2 cellular contexts compared by ENCODE assay signal in genomic region chr5:159435855-159436254, GRCh38.
TF ChIP-seq lines count a peak whose summit lies in the region.

No MANE protein-coding gene starts in this region.

TF ChIP-seq in HEK293, 187 proteins besides CTCF, POLR2A, EP300 and RAD21 (continued from another document):
- TF ChIP-seq ATF2 (tag by site-specific recombination; IDR thresholded peaks at IDR 0.05; ENCODE audit: low read depth), result peak; percentile 19; the same call in 1 of the 2 replicates
- no peak for TF ChIP-seq ZNF837 (tag by site-specific recombination; IDR thresholded peaks at IDR 0.05)
- TF ChIP-seq ZFHX2 (tag by site-specific recombination; conservative IDR thresholded peaks at IDR 0.05), result no peak
- TF ChIP-seq, protein P1, sequence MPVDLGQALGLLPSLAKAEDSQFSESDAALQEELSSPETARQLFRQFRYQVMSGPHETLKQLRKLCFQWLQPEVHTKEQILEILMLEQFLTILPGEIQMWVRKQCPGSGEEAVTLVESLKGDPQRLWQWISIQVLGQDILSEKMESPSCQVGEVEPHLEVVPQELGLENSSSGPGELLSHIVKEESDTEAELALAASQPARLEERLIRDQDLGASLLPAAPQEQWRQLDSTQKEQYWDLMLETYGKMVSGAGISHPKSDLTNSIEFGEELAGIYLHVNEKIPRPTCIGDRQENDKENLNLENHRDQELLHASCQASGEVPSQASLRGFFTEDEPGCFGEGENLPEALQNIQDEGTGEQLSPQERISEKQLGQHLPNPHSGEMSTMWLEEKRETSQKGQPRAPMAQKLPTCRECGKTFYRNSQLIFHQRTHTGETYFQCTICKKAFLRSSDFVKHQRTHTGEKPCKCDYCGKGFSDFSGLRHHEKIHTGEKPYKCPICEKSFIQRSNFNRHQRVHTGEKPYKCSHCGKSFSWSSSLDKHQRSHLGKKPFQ (tag by site-specific recombination; IDR thresholded peaks at IDR 0.05), result no peak
- no peak for TF ChIP-seq ZNF785 (tag by site-specific recombination; IDR thresholded peaks at IDR 0.05)
- TF ChIP-seq ZEB2 (tag by site-specific recombination; IDR thresholded peaks at IDR 0.05), result no peak
- TF ChIP-seq ZNF426 (tag by site-specific recombination; IDR thresholded peaks at IDR 0.05), result no peak
- no peak for TF ChIP-seq ZNF16 (tag by site-specific recombination; IDR thresholded peaks at IDR 0.05; ENCODE audit: low read depth)
- no peak for TF ChIP-seq ZNF596 (tag by site-specific recombination; IDR thresholded peaks at IDR 0.05)
- TF ChIP-seq ZNF521 (tag by site-specific recombination; IDR thresholded peaks at IDR 0.05), result no peak
- TF ChIP-seq, protein P2, sequence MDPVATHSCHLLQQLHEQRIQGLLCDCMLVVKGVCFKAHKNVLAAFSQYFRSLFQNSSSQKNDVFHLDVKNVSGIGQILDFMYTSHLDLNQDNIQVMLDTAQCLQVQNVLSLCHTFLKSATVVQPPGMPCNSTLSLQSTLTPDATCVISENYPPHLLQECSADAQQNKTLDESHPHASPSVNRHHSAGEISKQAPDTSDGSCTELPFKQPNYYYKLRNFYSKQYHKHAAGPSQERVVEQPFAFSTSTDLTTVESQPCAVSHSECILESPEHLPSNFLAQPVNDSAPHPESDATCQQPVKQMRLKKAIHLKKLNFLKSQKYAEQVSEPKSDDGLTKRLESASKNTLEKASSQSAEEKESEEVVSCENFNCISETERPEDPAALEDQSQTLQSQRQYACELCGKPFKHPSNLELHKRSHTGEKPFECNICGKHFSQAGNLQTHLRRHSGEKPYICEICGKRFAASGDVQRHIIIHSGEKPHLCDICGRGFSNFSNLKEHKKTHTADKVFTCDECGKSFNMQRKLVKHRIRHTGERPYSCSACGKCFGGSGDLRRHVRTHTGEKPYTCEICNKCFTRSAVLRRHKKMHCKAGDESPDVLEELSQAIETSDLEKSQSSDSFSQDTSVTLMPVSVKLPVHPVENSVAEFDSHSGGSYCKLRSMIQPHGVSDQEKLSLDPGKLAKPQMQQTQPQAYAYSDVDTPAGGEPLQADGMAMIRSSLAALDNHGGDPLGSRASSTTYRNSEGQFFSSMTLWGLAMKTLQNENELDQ (tag by site-specific recombination; IDR thresholded peaks at IDR 0.05; ENCODE audit: low read depth), result no peak
- no peak for TF ChIP-seq ZNF777 (tag by site-specific recombination; IDR thresholded peaks at IDR 0.05; ENCODE audit: borderline replicate concordance)
- no peak for TF ChIP-seq WT1 (tag by site-specific recombination; IDR thresholded peaks at IDR 0.05)
- peak; percentile 57 for TF ChIP-seq ZNF629 (tag by site-specific recombination; IDR thresholded peaks at IDR 0.05)
- TF ChIP-seq ZNF404 (tag by site-specific recombination; IDR thresholded peaks at IDR 0.05), result no peak
- no peak for TF ChIP-seq HOXD13 (CRISPR knock-in tag; IDR thresholded peaks at IDR 0.05; ENCODE audit: borderline replicate concordance)

TF ChIP-seq in neural cell, 6 proteins besides CTCF, POLR2A, EP300 and RAD21 (continued from another document):
- no peak for TF ChIP-seq REST (IDR thresholded peaks at IDR 0.05; ENCODE audit: borderline replicate concordance)
- TF ChIP-seq EZH2 (IDR thresholded peaks at IDR 0.05; ENCODE audit: borderline replicate concordance, insufficient read depth, low read length, poor library complexity, severe bottlenecking), result no peak
- TF ChIP-seq SMC3 (conservative IDR thresholded peaks at IDR 0.05; ENCODE audit: poor library complexity), result no peak
- no peak for TF ChIP-seq MXI1 (conservative IDR thresholded peaks at IDR 0.05; ENCODE audit: poor library complexity, severe bottlenecking)
- TF ChIP-seq POLR2AphosphoS5 (IDR thresholded peaks at IDR 0.05), result no peak
